Comparison of ENCODE assay signal across 10 cellular contexts in the genomic region with DNA sequence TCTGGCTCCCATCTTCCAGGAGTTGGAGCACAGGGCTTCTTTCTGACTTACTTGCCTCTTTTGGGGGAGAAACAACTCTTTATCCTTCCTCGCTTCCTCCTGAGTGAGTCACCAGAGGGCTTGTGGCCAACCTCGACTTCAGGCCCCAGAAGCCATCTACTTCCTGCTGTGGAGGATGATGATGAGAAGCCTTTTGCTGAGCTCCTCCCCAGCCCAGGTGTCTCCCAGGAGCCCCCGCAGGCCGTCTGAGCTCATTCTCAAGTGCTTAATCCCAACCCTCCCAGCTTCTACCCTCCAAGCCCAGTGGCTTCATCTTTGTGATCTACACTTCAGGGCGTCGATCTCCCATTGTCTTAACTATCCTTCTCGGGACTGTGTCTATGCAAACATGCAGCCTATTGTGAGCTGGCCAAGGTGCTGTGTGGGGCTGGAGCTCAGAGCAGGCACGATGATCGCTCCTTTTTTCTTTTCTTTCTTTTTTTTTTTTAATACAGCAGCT. TPM values are rescaled to one million over a fixed set of nuclear protein-coding genes. Genes with fewer than 3 reads are reported as not detected.
DNase-seq lines count a peak whose midpoint lies in the region; ATAC-seq, FAIRE-seq and TF ChIP-seq lines count a peak whose summit lies in the region.
"Had no signal": no experiment of that assay in that cellular context is flagged by ENCODE, and none has a peak within 500 bp of the region (broad histone marks: within the 10 kb centered on the region; RNA-seq: fewer than 3 reads in every experiment).

No MANE protein-coding gene starts in this region.

- H3K27ac ChIP-seq in spleen = no peak overlapping the region
- H3K27ac ChIP-seq: suprapubic skin had no signal

- H3K4me1 ChIP-seq in spleen = no peaks in the 10 kb centered on the region
- H3K4me1 ChIP-seq: suprapubic skin had no signal

- peaks cover 28% of the 10 kb centered on the region for H3K4me1 Mint-ChIP-seq in activated naive CD8-positive, alpha-beta T cell treated with anti-CD3 and anti-CD28 coated beads, Interleukin-2, amount 10 ng/mL, durations not matched to agents 7 days and 5 days

- WGBS in spleen, 5 donors = 60 to 66% (median 62%) methylated on average over 9 of the region's 9 CpGs

- H3K27ac Mint-ChIP-seq in activated naive CD8-positive, alpha-beta T cell treated with anti-CD3 and anti-CD28 coated beads, Interleukin-2, amount 10 ng/mL, durations not matched to agents 7 days and 5 days = peak overlapping the region; percentile 97

- H3K4me3 ChIP-seq in spleen = no peak overlapping the region
- H3K4me3 ChIP-seq: suprapubic skin had no signal

- H3K36me3 ChIP-seq in spleen = peaks cover 0 to 16% (median 0%) of the 10 kb centered on the region in 6 donors

- intact Hi-C loops in spleen (cut with DNase I; ENCODE audit: low total_unique reads) = no loop called here
- intact Hi-C loops in sciatic nerve (cut with DNase I) = no loop called here

- H3K9me3 Mint-ChIP-seq in activated naive CD8-positive, alpha-beta T cell treated with anti-CD3 and anti-CD28 coated beads, Interleukin-2, amount 10 ng/mL, durations not matched to agents 7 days and 5 days = no peaks in the 10 kb centered on the region

- POLR2A ChIA-PET in activated naive CD8-positive, alpha-beta T cell treated with anti-CD3 and anti-CD28 coated beads, Interleukin-2, amount 10 ng/mL, durations not matched to agents 7 days and 5 days (lab: Charles Lee) = interaction anchor here (0.7 to 1.7 kb wide), 9 partner anchors 11 to 166 kb away, joined by 3 to 12 read pairs (median 4); a partner anchor contains a TSS

- no peak for TF ChIP-seq CTCF in spleen (IDR thresholded peaks at IDR 0.05 in 8 of 11, conservative IDR thresholded peaks at IDR 0.05 in 3 of 11)

- H3K9me3 ChIP-seq in spleen = no peaks in the 10 kb centered on the region
- H3K9me3 ChIP-seq: suprapubic skin had no signal

- peak overlapping the region; percentile 86 for H3K4me3 Mint-ChIP-seq in activated naive CD8-positive, alpha-beta T cell treated with anti-CD3 and anti-CD28 coated beads, Interleukin-2, amount 10 ng/mL, durations not matched to agents 7 days and 5 days

- H3K27me3 Mint-ChIP-seq in activated naive CD8-positive, alpha-beta T cell treated with anti-CD3 and anti-CD28 coated beads, Interleukin-2, amount 10 ng/mL, durations not matched to agents 7 days and 5 days = no peaks in the 10 kb centered on the region

- TF ChIP-seq POLR2A in spleen (IDR thresholded peaks at IDR 0.05) = no peak

- peak; percentile 93 for ATAC-seq in activated naive CD8-positive, alpha-beta T cell treated with anti-CD3 and anti-CD28 coated beads, Interleukin-2, amount 10 ng/mL, durations not matched to agents 7 days and 5 days (ENCODE audit: low read depth)
- ATAC-seq in sciatic nerve = no peak
- ATAC-seq in GM19328 (IDR thresholded peaks at IDR 0.05; ENCODE audit: unreplicated experiment) = no peak
- no peak for ATAC-seq in HG03469 (IDR thresholded peaks at IDR 0.05; ENCODE audit: unreplicated experiment)

- H3K36me3 Mint-ChIP-seq in activated naive CD8-positive, alpha-beta T cell treated with anti-CD3 and anti-CD28 coated beads, Interleukin-2, amount 10 ng/mL, durations not matched to agents 7 days and 5 days = peaks cover 10% of the 10 kb centered on the region

- DNase-seq in GM04503 (ENCODE audit: low read depth) (peak; percentile 22), SIG-M5 (lab: John Stamatoyannopoulos, UW) (peak; percentile 21), spleen (peak; percentile 34), sciatic nerve (ENCODE audit: low spot score) (no peak), GM19239 (ENCODE audit: insufficient read length, low spot score) (no peak)
- DNase-seq in activated naive CD8-positive, alpha-beta T cell treated with anti-CD3 and anti-CD28 coated beads, Interleukin-2, amount 10 ng/mL, durations not matched to agents 7 days and 5 days = peak; percentile 75

- no peaks in the 10 kb centered on the region for H3K27me3 ChIP-seq in spleen (replicated peaks in 1 of 7)
- H3K27me3 ChIP-seq: suprapubic skin had no signal

- no peak for FAIRE-seq in GM19239 (lab: Jason Lieb, UNC)
- FAIRE-seq: endometrium had no signal

RNA-seq across cellular contexts. Expression of a gene that starts 27.9 kb away (rescaled TPM):
- 1 to 10 TPM; 3.7 to 5.1 TPM for total RNA-seq in activated naive CD8-positive, alpha-beta T cell treated with anti-CD3 and anti-CD28 coated beads, Interleukin-2, amount 10 ng/mL, durations not matched to agents 7 days and 5 days
- total RNA-seq in spleen (1 to 10 TPM; 2.1 to 7.1 (median 3.5) TPM), sciatic nerve (5.9 TPM)
- 1 to 10 TPM; 2.0 to 3.7 (median 3.0) TPM for polyA plus RNA-seq in spleen

RNA-seq across cellular contexts. Expression of a gene that starts 35.0 kb away (rescaled TPM):
- total RNA-seq in activated naive CD8-positive, alpha-beta T cell treated with anti-CD3 and anti-CD28 coated beads, Interleukin-2, amount 10 ng/mL, durations not matched to agents 7 days and 5 days = 1 to 10 TPM; 8.8 to 9.7 TPM
- total RNA-seq in spleen (1 to 10 TPM; 2.0 to 3.5 (median 2.3) TPM), sciatic nerve (4.9 TPM)
- 1 to 10 TPM in 1 of 3 donors, under 1 TPM in 2; 0.58 to 1.8 (median 0.80) TPM for polyA plus RNA-seq in spleen

Comparison
In these comparisons a context has a peak if more than half of its experiments do, and no peak if none do; other contexts are left out.
1. DNase-seq: peak in GM04503 (single experiment), SIG-M5 (single experiment), activated naive CD8-positive, alpha-beta T cell treated with anti-CD3 and anti-CD28 coated beads, Interleukin-2, amount 10 ng/mL, durations not matched to agents 7 days and 5 days (single experiment) and spleen (single experiment); none in sciatic nerve (single experiment) and GM19239 (single experiment).